Comparison of ENCODE assay signal across 20 cellular contexts in the genomic region with DNA sequence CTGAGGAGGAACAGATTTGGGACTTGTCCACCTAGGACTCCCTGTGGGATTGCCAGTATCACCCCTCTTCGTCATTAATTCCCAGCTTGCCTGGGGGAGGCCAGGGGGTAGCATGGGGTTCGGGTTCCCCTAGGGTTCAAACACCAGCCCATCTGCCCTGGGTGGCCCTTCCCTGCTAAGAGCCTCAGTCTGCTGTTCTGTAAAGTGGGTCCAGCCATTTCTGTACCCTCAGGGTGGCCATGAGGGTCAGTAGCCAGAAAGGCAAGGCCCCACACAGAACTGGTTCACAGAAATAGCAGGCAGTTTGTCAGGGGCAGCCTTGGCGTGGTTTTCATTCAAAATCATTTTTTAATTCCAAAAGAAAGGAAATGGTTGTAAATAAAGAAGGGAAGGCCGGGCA.
"Had no signal": no experiment of that assay in that cellular context is flagged by ENCODE, and none has a peak within 500 bp of the region (broad histone marks: within the 10 kb centered on the region; RNA-seq: fewer than 3 reads in every experiment).

No MANE protein-coding gene starts in this region.

- H3K36me3 ChIP-seq: colonic mucosa, neutrophil, thoracic aorta, transverse colon had no signal

- H3K36me3 Mint-ChIP-seq: naive thymus-derived CD4-positive, alpha-beta T cell had no signal

- H3K4me3 ChIP-seq: colonic mucosa, psoas muscle, spleen, thoracic aorta, transverse colon had no signal

- H3K9me3 Mint-ChIP-seq: stimulated activated memory B cell treated with anti-CD40 and anti-IgM and Interleukin-4, amounts not matched to agents 10 μg/mL and 1 μg/mL and 100 μg/mL, for 72 hours; stimulated activated naive CD8-positive, alpha-beta T cell treated with anti-CD3 and anti-CD28 coated beads, Interleukin-15, Interleukin-2, amounts not matched to agents 100 ng/mL and 50 ng/mL, for 24 hours had no signal

- DNase-seq: colonic mucosa; dermis blood vessel endothelial cell; effector CD4-positive, alpha-beta T cell; foreskin melanocyte; head of caudate nucleus; hippocampal formation; mesendoderm; naive thymus-derived CD4-positive, alpha-beta T cell; psoas muscle; retina; spleen; stimulated activated CD4-positive, alpha-beta T cell treated with anti-CD3 and anti-CD28 coated beads, Interleukin-15, amount 100 ng/mL, for 24 hours; stimulated activated CD4-positive, alpha-beta T cell treated with anti-CD3 and anti-CD28 coated beads, Interleukin-1b, Interleukin-23, amount 100 ng/mL, for 48 hours; stimulated activated CD4-positive, alpha-beta T cell treated with anti-CD3 and anti-CD28 coated beads, Interleukin-4, amount 100 ng/mL, for 24 hours; transverse colon had no signal

- H3K27ac ChIP-seq: colonic mucosa, neutrophil, psoas muscle, thoracic aorta, transverse colon had no signal

- ATAC-seq: naive thymus-derived CD4-positive, alpha-beta T cell; psoas muscle; sciatic nerve; stimulated activated memory B cell treated with anti-CD40 and anti-IgM and Interleukin-4, amounts not matched to agents 10 μg/mL and 1 μg/mL and 100 μg/mL, for 72 hours had no signal

- H3K9me3 ChIP-seq: colonic mucosa, neutrophil, psoas muscle, spleen, thoracic aorta, transverse colon had no signal

- H3K27me3 Mint-ChIP-seq: stimulated activated memory B cell treated with anti-CD40 and anti-IgM and Interleukin-4, amounts not matched to agents 10 μg/mL and 1 μg/mL and 100 μg/mL, for 72 hours; stimulated activated naive CD8-positive, alpha-beta T cell treated with anti-CD3 and anti-CD28 coated beads, Interleukin-15, Interleukin-2, amounts not matched to agents 100 ng/mL and 50 ng/mL, for 24 hours had no signal

- H3K27me3 ChIP-seq: colonic mucosa, neutrophil, spleen, transverse colon had no signal

- H3K4me3 Mint-ChIP-seq: naive thymus-derived CD4-positive, alpha-beta T cell; stimulated activated memory B cell treated with anti-CD40 and anti-IgM and Interleukin-4, amounts not matched to agents 10 μg/mL and 1 μg/mL and 100 μg/mL, for 72 hours; stimulated activated naive CD8-positive, alpha-beta T cell treated with anti-CD3 and anti-CD28 coated beads, Interleukin-15, Interleukin-2, amounts not matched to agents 100 ng/mL and 50 ng/mL, for 24 hours had no signal

- H3K27ac Mint-ChIP-seq: stimulated activated memory B cell treated with anti-CD40 and anti-IgM and Interleukin-4, amounts not matched to agents 10 μg/mL and 1 μg/mL and 100 μg/mL, for 72 hours; stimulated activated naive CD8-positive, alpha-beta T cell treated with anti-CD3 and anti-CD28 coated beads, Interleukin-15, Interleukin-2, amounts not matched to agents 100 ng/mL and 50 ng/mL, for 24 hours had no signal
